18 cellular contexts compared by ENCODE assay signal in genomic region chr6:161133973-161134372, GRCh38.
A peak's percentile ranks its signal among the peaks of the same experiment; 100 is the strongest.
DNase-seq lines count a peak whose midpoint lies in the region; ATAC-seq and TF ChIP-seq lines count a peak whose summit lies in the region.
"Had no signal": no experiment of that assay in that cellular context is flagged by ENCODE, and none has a peak within 500 bp of the region (broad histone marks: within the 10 kb centered on the region; RNA-seq: fewer than 3 reads in every experiment).

No MANE protein-coding gene starts in this region.

- ATAC-seq in Right ventricle myocardium superior (ENCODE audit: poor library complexity) (peak; percentile 69), heart left ventricle (no peak), GM21381 (IDR thresholded peaks at IDR 0.05; ENCODE audit: unreplicated experiment) (no peak)
- ATAC-seq: GM12878 had no signal

- H3K36me3 ChIP-seq in heart left ventricle = peaks cover 0 to 53% (median 17%) of the 10 kb centered on the region in 9 donors

- TF ChIP-seq CTCF in heart left ventricle (IDR thresholded peaks at IDR 0.05) (no peak), fibroblast of pulmonary artery (IDR thresholded peaks at IDR 0.05; ENCODE audit: low read length, missing control alignments) (no peak), progenitor cell of endocrine pancreas (IDR thresholded peaks at IDR 0.05; ENCODE audit: unreplicated experiment) (no peak)

- no peak overlapping the region for H3K4me3 Mint-ChIP-seq in progenitor cell of endocrine pancreas (ENCODE audit: low read depth)

- H3K27ac Mint-ChIP-seq in progenitor cell of endocrine pancreas = peak overlapping the region; percentile 11

- H3K4me1 Mint-ChIP-seq in progenitor cell of endocrine pancreas (ENCODE audit: low read depth) = no peaks in the 10 kb centered on the region

- no peak overlapping the region for H3K27ac ChIP-seq in heart left ventricle
- H3K27ac ChIP-seq: BLaER1 treated with 17β-estradiol and CSF1 and Interleukin-3, amounts not matched to agents 10 nM and 100 nM; RWPE1 had no signal

- no peaks in the 10 kb centered on the region for H3K27me3 ChIP-seq in heart left ventricle
- H3K27me3 ChIP-seq: BLaER1 treated with 17β-estradiol and CSF1 and Interleukin-3, amounts not matched to agents 10 nM and 100 nM had no signal

- no peaks in the 10 kb centered on the region for H3K27me3 Mint-ChIP-seq in progenitor cell of endocrine pancreas

- peaks cover 0 to 17% (median 0%) of the 10 kb centered on the region in 12 donors for H3K4me1 ChIP-seq in heart left ventricle

- peaks cover 11% of the 10 kb centered on the region for H3K9me3 Mint-ChIP-seq in progenitor cell of endocrine pancreas (ENCODE audit: low read depth)

- no peak for DNase-seq in Right ventricle myocardium superior
- no peak for DNase-seq in heart left ventricle
- DNase-seq in amniotic epithelial cell (ENCODE audit: low read depth) = peak; percentile 17
- DNase-seq in fibroblast of pulmonary artery (ENCODE audit: low read depth) = peak; percentile 7
- DNase-seq in progenitor cell of endocrine pancreas (ENCODE audit: low spot score, unreplicated experiment) = no peak
- DNase-seq in MV-4-11 (lab: John Stamatoyannopoulos, UW) = no peak
- DNase-seq: DMS 273 treated with DMSO at 0.1 percent for 48 hours, GDM1, HCEC 1CT, NCI-H1417 treated with DMSO at 0.1 percent for 48 hours, NCI-H2029, NCI-H2171, NCI-H446 treated with DMSO at 0.1 percent for 48 hours, NCI-H748 treated with DMSO at 0.1 percent for 48 hours had no signal

- peaks cover 50% of the 10 kb centered on the region for H3K36me3 Mint-ChIP-seq in progenitor cell of endocrine pancreas (ENCODE audit: insufficient read depth)

- H3K9me3 ChIP-seq in heart left ventricle = no peaks in the 10 kb centered on the region
- H3K9me3 ChIP-seq: BLaER1 treated with 17β-estradiol and CSF1 and Interleukin-3, amounts not matched to agents 10 nM and 100 nM had no signal

- 70 to 76% (median 76%) methylated on average over 9 of the region's 9 CpGs for WGBS in heart left ventricle, 4 donors

- H3K4me3 ChIP-seq in heart left ventricle (no peak overlapping the region), fibroblast of pulmonary artery (replicated peaks; ENCODE audit: low read depth, low read length) (no peak overlapping the region)
- H3K4me3 ChIP-seq: BLaER1 treated with 17β-estradiol and CSF1 and Interleukin-3, amounts not matched to agents 10 nM and 100 nM; GM12878 had no signal

- intact Hi-C loops in Right ventricle myocardium superior (cut with DNase I) = no loop called here
- intact Hi-C loops in heart left ventricle (cut with DNase I) = no loop called here

- no peak for TF ChIP-seq POLR2A in heart left ventricle (IDR thresholded peaks at IDR 0.05)

Comparison
In these comparisons a context has a peak if more than half of its experiments do, and no peak if none do; other contexts are left out.
1. DNase-seq: peak in amniotic epithelial cell (single experiment) and fibroblast of pulmonary artery (single experiment); none in Right ventricle myocardium superior (single experiment), heart left ventricle (0 of 5), progenitor cell of endocrine pancreas (single experiment) and MV-4-11 (single experiment).